13 cellular contexts compared by ENCODE assay signal in the genomic region with DNA sequence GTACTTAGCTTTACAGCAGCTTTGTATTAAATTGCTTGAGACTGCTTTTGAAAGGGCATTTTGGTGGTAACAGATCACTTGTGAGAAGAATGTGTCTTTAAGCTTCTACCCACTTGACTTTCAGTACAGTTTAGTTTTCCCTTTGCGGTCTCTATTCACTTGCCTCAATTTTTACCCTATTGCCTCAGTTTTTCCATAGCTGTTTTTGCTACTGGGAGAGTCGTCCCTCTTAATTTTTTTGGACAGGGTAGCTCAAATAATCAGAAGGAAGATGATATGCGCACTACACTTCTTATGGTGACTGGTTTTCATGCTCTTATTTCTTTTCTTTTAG. TPM values are rescaled to one million over a fixed set of nuclear protein-coding genes. Genes with fewer than 3 reads are reported as not detected.
DNase-seq lines count a peak whose midpoint lies in the region; ATAC-seq and TF ChIP-seq lines count a peak whose summit lies in the region.
"Had no signal": no experiment of that assay in that cellular context is flagged by ENCODE, and none has a peak within 500 bp of the region (broad histone marks: within the 10 kb centered on the region; RNA-seq: fewer than 3 reads in every experiment).

No MANE protein-coding gene starts in this region.

- TF ChIP-seq CTCF in GM12865 (IDR thresholded peaks at IDR 0.05; ENCODE audit: insufficient read depth, low read depth, low read length, missing control alignments) (no peak), neutrophil (IDR thresholded peaks at IDR 0.05) (no peak)

- peaks cover 60 to 61% of the 10 kb centered on the region in 2 experiments for H3K4me1 ChIP-seq in neutrophil (ENCODE audit: control insufficient read depth in 1 of 2, insufficient read depth in 1 of 2, low read depth in 1 of 2, low read length in 1 of 2)

- peaks cover 31% of the 10 kb centered on the region for H3K36me3 Mint-ChIP-seq in activated T-helper 2 cell treated with anti-CD3 and anti-CD28 coated beads, Interferon-gamma antibody, Interleukin-2, Interleukin-4, amounts not matched to agents 10 μg/mL and 5 μg/mL and 100 μg/mL, durations not matched to agents 14 hours and 24 hours and 36 hours (ENCODE audit: low read depth)

- H3K9me3 ChIP-seq in neutrophil: no peaks in the 10 kb centered on the region
- H3K9me3 ChIP-seq: adrenal gland had no signal

- peak overlapping the region; percentile 72 for H3K27ac ChIP-seq in neutrophil

- no peaks in the 10 kb centered on the region for H3K27me3 ChIP-seq in neutrophil
- H3K27me3 ChIP-seq: adrenal gland had no signal

- peaks cover 2% of the 10 kb centered on the region for H3K27me3 Mint-ChIP-seq in activated T-helper 2 cell treated with anti-CD3 and anti-CD28 coated beads, Interferon-gamma antibody, Interleukin-2, Interleukin-4, amounts not matched to agents 10 μg/mL and 5 μg/mL and 100 μg/mL, durations not matched to agents 14 hours and 24 hours and 36 hours (ENCODE audit: low read depth)
- H3K27me3 Mint-ChIP-seq: activated CD4-positive, alpha-beta T cell treated with anti-CD3 and anti-CD28 coated beads, Interleukin-2, amount 10 ng/mL, durations not matched to agents 7 days and 5 days had no signal

- peaks cover 44% of the 10 kb centered on the region for H3K4me1 Mint-ChIP-seq in activated T-helper 2 cell treated with anti-CD3 and anti-CD28 coated beads, Interferon-gamma antibody, Interleukin-2, Interleukin-4, amounts not matched to agents 10 μg/mL and 5 μg/mL and 100 μg/mL, durations not matched to agents 14 hours and 24 hours and 36 hours (ENCODE audit: low read depth)

- peak overlapping the region; percentile 23 for H3K4me3 Mint-ChIP-seq in activated T-helper 2 cell treated with anti-CD3 and anti-CD28 coated beads, Interferon-gamma antibody, Interleukin-2, Interleukin-4, amounts not matched to agents 10 μg/mL and 5 μg/mL and 100 μg/mL, durations not matched to agents 14 hours and 24 hours and 36 hours (ENCODE audit: low read depth)
- H3K4me3 Mint-ChIP-seq: activated CD4-positive, alpha-beta T cell treated with anti-CD3 and anti-CD28 coated beads, Interleukin-2, amount 10 ng/mL, durations not matched to agents 7 days and 5 days had no signal

- peak; percentile 43 for ATAC-seq in HG02885 (IDR thresholded peaks at IDR 0.05; ENCODE audit: poor library complexity, unreplicated experiment)
- ATAC-seq: esophagus mucosa, sciatic nerve had no signal

- H3K4me3 ChIP-seq in GM12865 (ENCODE audit: low read depth, low read length): peak overlapping the region; percentile 28
- no peak overlapping the region for H3K4me3 ChIP-seq in neutrophil (ENCODE audit: low read depth in 1 of 2, low read length in 1 of 2)

- peaks cover 20% of the 10 kb centered on the region for H3K36me3 ChIP-seq in neutrophil
- H3K36me3 ChIP-seq: adrenal gland had no signal

- intact Hi-C loops in activated T-helper 2 cell treated with anti-CD3 and anti-CD28 coated beads, Interferon-gamma antibody, Interleukin-2, Interleukin-4, amounts not matched to agents 10 μg/mL and 5 μg/mL and 100 μg/mL, durations not matched to agents 14 hours and 24 hours and 36 hours (cut with micrococcal nuclease): loop anchor here (1.0 to 10.0 kb wide), 4 partner anchors 17 to 837 kb away; a partner anchor contains a TSS

- DNase-seq in GM12865 (ENCODE audit: low read depth) (no peak), NCI-H2107 (lab: John Stamatoyannopoulos, UW) (no peak), foreskin melanocyte (no peak), NOMO-1 treated with dmso at 0.1 percent for 144 hours (lab: John Stamatoyannopoulos, UW; ENCODE audit: unreplicated experiment) (no peak)
- no peak for DNase-seq in activated T-helper 2 cell treated with anti-CD3 and anti-CD28 coated beads, Interferon-gamma antibody, Interleukin-2, Interleukin-4, amounts not matched to agents 10 μg/mL and 5 μg/mL and 100 μg/mL, durations not matched to agents 14 hours and 24 hours and 36 hours (ENCODE audit: low spot score)
- DNase-seq: activated CD4-positive, alpha-beta T cell treated with anti-CD3 and anti-CD28 coated beads, Interleukin-2, amount 10 ng/mL, durations not matched to agents 7 days and 5 days; adrenal gland; GDM1; left ventricle myocardium superior had no signal

- no peaks in the 10 kb centered on the region for H3K9me3 Mint-ChIP-seq in activated T-helper 2 cell treated with anti-CD3 and anti-CD28 coated beads, Interferon-gamma antibody, Interleukin-2, Interleukin-4, amounts not matched to agents 10 μg/mL and 5 μg/mL and 100 μg/mL, durations not matched to agents 14 hours and 24 hours and 36 hours
- H3K9me3 Mint-ChIP-seq: activated CD4-positive, alpha-beta T cell treated with anti-CD3 and anti-CD28 coated beads, Interleukin-2, amount 10 ng/mL, durations not matched to agents 7 days and 5 days had no signal

- peak overlapping the region; percentile 75 for H3K27ac Mint-ChIP-seq in activated T-helper 2 cell treated with anti-CD3 and anti-CD28 coated beads, Interferon-gamma antibody, Interleukin-2, Interleukin-4, amounts not matched to agents 10 μg/mL and 5 μg/mL and 100 μg/mL, durations not matched to agents 14 hours and 24 hours and 36 hours
- H3K27ac Mint-ChIP-seq: activated CD4-positive, alpha-beta T cell treated with anti-CD3 and anti-CD28 coated beads, Interleukin-2, amount 10 ng/mL, durations not matched to agents 7 days and 5 days had no signal

RNA-seq across cellular contexts. Expression of a gene that starts 18.8 kb away (rescaled TPM):
- total RNA-seq in activated T-helper 2 cell treated with anti-CD3 and anti-CD28 coated beads, Interferon-gamma antibody, Interleukin-2, Interleukin-4, amounts not matched to agents 10 μg/mL and 5 μg/mL and 100 μg/mL, durations not matched to agents 14 hours and 24 hours and 36 hours: 14.4 and 16.6 TPM in 2 replicates
